ENCODE assay signal across 1 cellular context in genomic region chr9:17962747-17963146, GRCh38.
TF ChIP-seq lines count a peak whose summit lies in the region.

No MANE protein-coding gene starts in this region.

TF ChIP-seq in HEK293, 187 proteins besides CTCF, POLR2A, EP300 and RAD21 (continued from another document):
- TF ChIP-seq ZNF692 (tag by site-specific recombination; IDR thresholded peaks at IDR 0.05) (peak; percentile 70), ZNF529 (tag by site-specific recombination; IDR thresholded peaks at IDR 0.05; ENCODE audit: insufficient replicate concordance) (no peak), ZFP69B (tag by site-specific recombination; IDR thresholded peaks at IDR 0.05) (0 out of 2 replicates have a peak, but pooled peaks have one; percentile 34), BCL11A (tag by site-specific recombination; IDR thresholded peaks at IDR 0.05; ENCODE audit: low read depth) (0 out of 2 replicates have a peak, but pooled peaks have one; percentile 12), ZNF707 (tag by site-specific recombination; IDR thresholded peaks at IDR 0.05) (no peak), GLI4 (tag by site-specific recombination; IDR thresholded peaks at IDR 0.05) (no peak), ZNF23 (tag by site-specific recombination; IDR thresholded peaks at IDR 0.05; ENCODE audit: borderline replicate concordance) (no peak), ZNF580 (tag by site-specific recombination; IDR thresholded peaks at IDR 0.05) (peak; percentile 75; the same call in 1 of the 2 replicates), REST (tag by site-specific recombination; IDR thresholded peaks at IDR 0.05) (no peak), ZSCAN18 (tag by site-specific recombination; IDR thresholded peaks at IDR 0.05) (no peak), ZNF777 (tag by site-specific recombination; IDR thresholded peaks at IDR 0.05; ENCODE audit: borderline replicate concordance) (no peak), REPIN1 (tag by site-specific recombination; IDR thresholded peaks at IDR 0.05; ENCODE audit: low read depth) (no peak), ZNF843 (tag by site-specific recombination; IDR thresholded peaks at IDR 0.05) (peak; percentile 74; the same call in 1 of the 2 replicates), ZNF654 (tag by site-specific recombination; IDR thresholded peaks at IDR 0.05; ENCODE audit: low read depth) (no peak), ZNF398 (tag by site-specific recombination; IDR thresholded peaks at IDR 0.05) (0 out of 2 replicates have a peak, but pooled peaks have one; percentile 29), SCRT1 (tag by site-specific recombination; IDR thresholded peaks at IDR 0.05; ENCODE audit: borderline replicate concordance) (no peak), ZNF146 (tag by site-specific recombination; IDR thresholded peaks at IDR 0.05) (no peak), KLF7 (tag by site-specific recombination; IDR thresholded peaks at IDR 0.05; ENCODE audit: borderline replicate concordance) (no peak), ZNF274 (IDR thresholded peaks at IDR 0.05; ENCODE audit: low read length) (no peak), ZNF274 (tag by site-specific recombination; IDR thresholded peaks at IDR 0.05; ENCODE audit: borderline replicate concordance) (no peak), ZNF174 (tag by site-specific recombination; IDR thresholded peaks at IDR 0.05) (no peak), RBAK (tag by site-specific recombination; IDR thresholded peaks at IDR 0.05) (no peak), ZNF175 (tag by site-specific recombination; IDR thresholded peaks at IDR 0.05) (no peak), ZNF776 (tag by site-specific recombination; IDR thresholded peaks at IDR 0.05; ENCODE audit: borderline replicate concordance) (no peak), ZXDB (tag by site-specific recombination; IDR thresholded peaks at IDR 0.05) (no peak), ZNF660 (tag by site-specific recombination; IDR thresholded peaks at IDR 0.05) (peak; percentile 94), ZNF518A (tag by site-specific recombination; conservative IDR thresholded peaks at IDR 0.05; ENCODE audit: low read depth) (0 out of 2 replicates have a peak, but pooled peaks have one; percentile 25), ZNF394 (tag by site-specific recombination; IDR thresholded peaks at IDR 0.05; ENCODE audit: borderline replicate concordance) (peak; percentile 54; the same call in 1 of the 2 replicates), ZNF10 (tag by site-specific recombination; IDR thresholded peaks at IDR 0.05) (peak; percentile 88), HOXA7 (CRISPR knock-in tag; IDR thresholded peaks at IDR 0.05; ENCODE audit: borderline replicate concordance) (no peak), ZBTB44 (tag by site-specific recombination; IDR thresholded peaks at IDR 0.05) (peak; percentile 56; the same call in 1 of the 2 replicates), ZNF148 (tag by site-specific recombination; IDR thresholded peaks at IDR 0.05; ENCODE audit: borderline replicate concordance) (no peak), ZNF785 (tag by site-specific recombination; IDR thresholded peaks at IDR 0.05) (no peak), PRDM4 (tag by site-specific recombination; IDR thresholded peaks at IDR 0.05) (peak; percentile 76)
